Comparison of ENCODE assay signal across 10 cellular contexts in the genomic region with DNA sequence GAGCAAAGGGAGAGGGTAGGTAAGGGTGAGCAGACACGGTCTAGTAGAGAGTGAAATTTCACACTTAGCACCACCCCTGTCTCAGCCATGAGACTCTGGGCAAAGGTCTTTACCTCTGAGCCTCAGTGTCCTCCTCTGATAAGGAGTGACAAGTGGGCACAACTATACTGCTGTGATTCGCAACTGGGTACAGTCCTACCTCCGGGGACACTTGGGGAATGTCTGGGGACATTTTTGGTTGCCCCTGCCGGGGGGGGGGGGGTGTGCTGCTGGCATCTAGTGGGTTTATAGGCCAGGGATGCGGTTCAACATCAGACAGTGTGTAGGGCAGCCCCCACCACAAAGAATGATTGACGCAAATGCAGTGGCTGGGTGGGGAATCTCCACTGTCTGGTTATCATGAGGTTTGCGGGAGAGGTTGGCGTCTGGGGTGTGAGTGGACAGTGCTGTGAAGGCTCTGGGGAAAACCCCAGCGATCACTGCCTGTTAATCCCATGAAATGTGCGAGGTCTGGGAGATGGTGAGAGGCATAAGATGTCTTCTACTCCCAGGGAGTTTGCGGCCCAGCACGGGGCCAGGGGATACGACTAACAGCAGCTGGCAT. TPM values are rescaled to one million over a fixed set of nuclear protein-coding genes. Genes with fewer than 3 reads are reported as not detected.
DNase-seq lines count a peak whose midpoint lies in the region; ATAC-seq and TF ChIP-seq lines count a peak whose summit lies in the region.
"Had no signal": no experiment of that assay in that cellular context is flagged by ENCODE, and none has a peak within 500 bp of the region (broad histone marks: within the 10 kb centered on the region; RNA-seq: fewer than 3 reads in every experiment).

No MANE protein-coding gene starts in this region.

- no peaks in the 10 kb centered on the region for H3K9me3 ChIP-seq in heart left ventricle
- H3K9me3 ChIP-seq: prostate gland had no signal

- peak; percentile 2 for ATAC-seq in stimulated activated naive CD8-positive, alpha-beta T cell treated with anti-CD3 and anti-CD28 coated beads, Interleukin-15, Interleukin-2, amounts not matched to agents 100 U/mL and 50 U/mL, for 24 hours
- ATAC-seq in stimulated activated naive CD8-positive, alpha-beta T cell treated with anti-CD3 and anti-CD28 coated beads, Interleukin-15, amount 100 ng/mL, for 72 hours: no peak
- no peak for ATAC-seq in naive thymus-derived CD8-positive, alpha-beta T cell
- ATAC-seq in heart left ventricle: no peak

- 80 to 91% (median 87%) methylated on average over 9 to 13 of the region's 13 CpGs for WGBS in heart left ventricle, 4 donors

- intact Hi-C loops in heart left ventricle (cut with DNase I): no loop called here

- no peaks in the 10 kb centered on the region for H3K27me3 ChIP-seq in heart left ventricle

- no peak overlapping the region for H3K4me3 ChIP-seq in heart left ventricle
- H3K4me3 ChIP-seq: prostate gland had no signal

- H3K4me3 Mint-ChIP-seq in stimulated activated naive CD8-positive, alpha-beta T cell treated with anti-CD3 and anti-CD28 coated beads, Interleukin-15, amount 100 ng/mL, for 72 hours: no peak overlapping the region
- no peak overlapping the region for H3K4me3 Mint-ChIP-seq in activated naive CD8-positive, alpha-beta T cell treated with anti-CD3 and anti-CD28 coated beads for 36 hours
- peak overlapping the region in 5 of 10 donors; percentile 12 to 45 (median 33) for H3K4me3 Mint-ChIP-seq in naive thymus-derived CD8-positive, alpha-beta T cell

- H3K4me1 Mint-ChIP-seq in stimulated activated naive CD8-positive, alpha-beta T cell treated with anti-CD3 and anti-CD28 coated beads, Interleukin-15, amount 100 ng/mL, for 72 hours: peaks cover 58% of the 10 kb centered on the region
- peaks cover 42% of the 10 kb centered on the region for H3K4me1 Mint-ChIP-seq in activated naive CD8-positive, alpha-beta T cell treated with anti-CD3 and anti-CD28 coated beads for 36 hours
- peaks cover 26 to 52% (median 46%) of the 10 kb centered on the region in 4 donors for H3K4me1 Mint-ChIP-seq in naive thymus-derived CD8-positive, alpha-beta T cell

- H3K36me3 Mint-ChIP-seq in activated naive CD8-positive, alpha-beta T cell treated with anti-CD3 and anti-CD28 coated beads for 36 hours: peaks cover 8% of the 10 kb centered on the region
- H3K36me3 Mint-ChIP-seq in naive thymus-derived CD8-positive, alpha-beta T cell: peaks cover 0 to 17% (median 0%) of the 10 kb centered on the region in 3 donors

- H3K27ac Mint-ChIP-seq in stimulated activated naive CD8-positive, alpha-beta T cell treated with anti-CD3 and anti-CD28 coated beads, Interleukin-15, amount 100 ng/mL, for 72 hours: peak overlapping the region in 1 of 2 donors; percentile 45
- H3K27ac Mint-ChIP-seq in activated naive CD8-positive, alpha-beta T cell treated with anti-CD3 and anti-CD28 coated beads for 36 hours: peak overlapping the region; percentile 56
- H3K27ac Mint-ChIP-seq in naive thymus-derived CD8-positive, alpha-beta T cell: peak overlapping the region in 6 of 10 donors; percentile 22 to 80 (median 72)

- H3K27ac ChIP-seq in heart left ventricle: no peak overlapping the region
- H3K27ac ChIP-seq: prostate gland had no signal

- peaks cover 0 to 14% (median 0%) of the 10 kb centered on the region in 9 donors for H3K36me3 ChIP-seq in heart left ventricle
- H3K36me3 ChIP-seq: prostate gland had no signal

- POLR2A ChIA-PET in naive thymus-derived CD8-positive, alpha-beta T cell (lab: Charles Lee): interaction anchor here (0.5 kb wide), 1 partner anchor 19 kb away, joined by 3 read pairs; no protein-coding TSS in a partner anchor

- TF ChIP-seq CTCF in heart left ventricle (IDR thresholded peaks at IDR 0.05): no peak

- peak; percentile 43 for DNase-seq in stimulated activated naive CD8-positive, alpha-beta T cell treated with anti-CD3 and anti-CD28 coated beads, Interleukin-15, Interleukin-2, amounts not matched to agents 100 U/mL and 50 U/mL, for 24 hours
- DNase-seq in stimulated activated naive CD8-positive, alpha-beta T cell treated with anti-CD3 and anti-CD28 coated beads, Interleukin-15, amount 100 ng/mL, for 72 hours: no peak
- DNase-seq in activated naive CD8-positive, alpha-beta T cell treated with anti-CD3 and anti-CD28 coated beads for 36 hours: no peak
- peak in 1 of 10 donors; percentile 6 for DNase-seq in naive thymus-derived CD8-positive, alpha-beta T cell
- DNase-seq in NCI-H510A (lab: John Stamatoyannopoulos, UW) (no peak), NCI-H524 (lab: John Stamatoyannopoulos, UW) (no peak), heart left ventricle (no peak), NCI-H2171 treated with DMSO at 0.1 percent for 48 hours (lab: John Stamatoyannopoulos, UW) (no peak)
- DNase-seq: dermis blood vessel endothelial cell had no signal

- H3K27me3 Mint-ChIP-seq in stimulated activated naive CD8-positive, alpha-beta T cell treated with anti-CD3 and anti-CD28 coated beads, Interleukin-15, amount 100 ng/mL, for 72 hours: no peaks in the 10 kb centered on the region
- H3K27me3 Mint-ChIP-seq in activated naive CD8-positive, alpha-beta T cell treated with anti-CD3 and anti-CD28 coated beads for 36 hours: no peaks in the 10 kb centered on the region
- no peaks in the 10 kb centered on the region for H3K27me3 Mint-ChIP-seq in naive thymus-derived CD8-positive, alpha-beta T cell

- TF ChIP-seq POLR2A in heart left ventricle (IDR thresholded peaks at IDR 0.05): no peak

- H3K4me1 ChIP-seq in heart left ventricle: peaks cover 0 to 35% (median 20%) of the 10 kb centered on the region in 12 donors
- H3K4me1 ChIP-seq: prostate gland had no signal

- H3K9me3 Mint-ChIP-seq in stimulated activated naive CD8-positive, alpha-beta T cell treated with anti-CD3 and anti-CD28 coated beads, Interleukin-15, amount 100 ng/mL, for 72 hours: no peaks in the 10 kb centered on the region
- no peaks in the 10 kb centered on the region for H3K9me3 Mint-ChIP-seq in activated naive CD8-positive, alpha-beta T cell treated with anti-CD3 and anti-CD28 coated beads for 36 hours
- no peaks in the 10 kb centered on the region for H3K9me3 Mint-ChIP-seq in naive thymus-derived CD8-positive, alpha-beta T cell

RNA-seq across cellular contexts. Expression of gene NACC1, which starts 4.3 kb away (rescaled TPM):
- 10 to 100 TPM; 81.2 to 83.8 TPM for total RNA-seq in activated naive CD8-positive, alpha-beta T cell treated with anti-CD3 and anti-CD28 coated beads for 36 hours
- total RNA-seq in naive thymus-derived CD8-positive, alpha-beta T cell: 10 to 100 TPM; 24.5 to 25.7 TPM
- polyA plus RNA-seq in naive thymus-derived CD8-positive, alpha-beta T cell: 1 to 10 TPM; 1.4 to 3.4 (median 1.9) TPM
- 10 to 100 TPM; 28.7 to 88.2 (median 41.8) TPM for total RNA-seq in heart left ventricle
- polyA plus RNA-seq in heart left ventricle: 10 to 100 TPM; 49.6 to 74.2 TPM

RNA-seq across cellular contexts. Expression of gene TRMT1, which starts 5.8 kb away (rescaled TPM):
- total RNA-seq in activated naive CD8-positive, alpha-beta T cell treated with anti-CD3 and anti-CD28 coated beads for 36 hours: 100 to 1,000 TPM; 114 TPM
- 100 to 1,000 TPM; 100 to 103 TPM for total RNA-seq in naive thymus-derived CD8-positive, alpha-beta T cell
- polyA plus RNA-seq in naive thymus-derived CD8-positive, alpha-beta T cell: 10 to 100 TPM; 26.1 to 35.1 (median 27.2) TPM
- total RNA-seq in heart left ventricle: 10 to 100 TPM; 15.1 to 22.6 (median 16.2) TPM
- polyA plus RNA-seq in heart left ventricle: 10 to 100 TPM; 26.4 to 32.4 TPM

RNA-seq across cellular contexts. Expression of gene LYL1, which starts 19.7 kb away (rescaled TPM):
- total RNA-seq in activated naive CD8-positive, alpha-beta T cell treated with anti-CD3 and anti-CD28 coated beads for 36 hours: 1 to 10 TPM; 2.6 to 2.9 TPM
- total RNA-seq in naive thymus-derived CD8-positive, alpha-beta T cell: 1 to 10 TPM; 6.6 to 7.9 TPM
- polyA plus RNA-seq in naive thymus-derived CD8-positive, alpha-beta T cell: 1 to 10 TPM in 2 of 3 donors, under 1 TPM in 1; 0.37 to 2.6 (median 1.3) TPM
- total RNA-seq in heart left ventricle: 10 to 100 TPM in 3 of 9 donors, 1 to 10 TPM in 6; 5.2 to 19.1 (median 8.3) TPM
- polyA plus RNA-seq in heart left ventricle: 1 to 10 TPM; 7.7 to 8.4 TPM

RNA-seq across cellular contexts. Expression of gene STX10, which starts 27.8 kb away (rescaled TPM):
- total RNA-seq in activated naive CD8-positive, alpha-beta T cell treated with anti-CD3 and anti-CD28 coated beads for 36 hours: 10 to 100 TPM; 53.3 to 55.0 TPM
- 10 to 100 TPM; 60.2 to 62.8 TPM for total RNA-seq in naive thymus-derived CD8-positive, alpha-beta T cell
- polyA plus RNA-seq in naive thymus-derived CD8-positive, alpha-beta T cell: 10 to 100 TPM; 36.1 to 56.2 (median 50.2) TPM
- 10 to 100 TPM; 24.0 to 48.8 (median 35.8) TPM for total RNA-seq in heart left ventricle
- polyA plus RNA-seq in heart left ventricle: 10 to 100 TPM; 52.5 to 64.7 TPM

RNA-seq across cellular contexts. Expression of gene IER2, which starts 27.8 kb away (rescaled TPM):
- 100 to 1,000 TPM; 128 to 132 TPM for total RNA-seq in activated naive CD8-positive, alpha-beta T cell treated with anti-CD3 and anti-CD28 coated beads for 36 hours
- total RNA-seq in naive thymus-derived CD8-positive, alpha-beta T cell: 100 to 1,000 TPM; 105 to 112 TPM
- 100 to 1,000 TPM; 100 to 162 (median 107) TPM for polyA plus RNA-seq in naive thymus-derived CD8-positive, alpha-beta T cell
- 100 to 1,000 TPM in 1 of 9 donors, 10 to 100 TPM in 8; 17.6 to 101 (median 29.1) TPM for total RNA-seq in heart left ventricle
- polyA plus RNA-seq in heart left ventricle: 10 to 100 TPM; 21.8 to 35.7 TPM

Comparison
In these comparisons a context has a peak if more than half of its experiments do, and no peak if none do; other contexts are left out.
1. RNA of gene TRMT1, which starts 5.8 kb away (total RNA-seq): 114 TPM in activated naive CD8-positive, alpha-beta T cell treated with anti-CD3 and anti-CD28 coated beads for 36 hours and 100 to 103 TPM in naive thymus-derived CD8-positive, alpha-beta T cell; 15.1 to 22.6 TPM in heart left ventricle; every median in the first group is over 4 times any median in the second.